Comparison of ENCODE assay signal across 11 cellular contexts in genomic region chr3:156601497-156601896, GRCh38. TPM values are rescaled to one million over a fixed set of nuclear protein-coding genes. Genes with fewer than 3 reads are reported as not detected.
DNase-seq lines count a peak whose midpoint lies in the region; ATAC-seq and TF ChIP-seq lines count a peak whose summit lies in the region.
"Had no signal": no experiment of that assay in that cellular context is flagged by ENCODE, and none has a peak within 500 bp of the region (broad histone marks: within the 10 kb centered on the region; RNA-seq: fewer than 3 reads in every experiment).

No MANE protein-coding gene starts in this region.

- H3K4me1 ChIP-seq in PC-3 (ENCODE audit: insufficient read depth, low read length) (peaks cover 30% of the 10 kb centered on the region), mesenchymal stem cell (ENCODE audit: control insufficient read depth, insufficient read depth, low read depth, low read length) (peaks cover 10% of the 10 kb centered on the region)
- H3K4me1 ChIP-seq: A549, BLaER1 had no signal

- no peak overlapping the region for H3K23ac ChIP-seq in mesenchymal stem cell (ENCODE audit: low read length in 2 of 2)

- H3K27me3 ChIP-seq in PC-3 (ENCODE audit: low read length) (no peaks in the 10 kb centered on the region), mesenchymal stem cell (ENCODE audit: control insufficient read depth in 1 of 2, insufficient read depth in 1 of 2, low read length in 2 of 2) (no peaks in the 10 kb centered on the region)
- H3K27me3 ChIP-seq: BLaER1 had no signal

- H2BK5ac ChIP-seq in mesenchymal stem cell (ENCODE audit: low read depth, low read length, poor library complexity, severe bottlenecking): no peak overlapping the region

- no peak overlapping the region for H3K4ac ChIP-seq in mesenchymal stem cell (ENCODE audit: low read depth in 1 of 2, low read length in 2 of 2)

- H3K9me2 ChIP-seq in PC-3 (replicated peaks; ENCODE audit: low read length): no peaks in the 10 kb centered on the region

- no peak overlapping the region for H2AK5ac ChIP-seq in mesenchymal stem cell (ENCODE audit: low read length, severe bottlenecking)

- no TSS peak for BruUV-seq in PC-3 (replicated peaks; lab: Mats Ljungman, UMichigan)

- no peak overlapping the region for H2BK15ac ChIP-seq in mesenchymal stem cell (ENCODE audit: low read depth, poor library complexity, severe bottlenecking)

- no peak overlapping the region for H4K8ac ChIP-seq in mesenchymal stem cell (ENCODE audit: low read length)

- H3K4me2 ChIP-seq in PC-3 (ENCODE audit: low read length) (0 out of 2 replicates have a peak overlapping the region, but pooled peaks have one; percentile 18), mesenchymal stem cell (ENCODE audit: low read length, poor library complexity, severe bottlenecking) (no peak overlapping the region)
- H3K4me2 ChIP-seq: A549, BLaER1, GM23338 had no signal

- no peaks in the 10 kb centered on the region for H4K20me1 ChIP-seq in PC-3 (ENCODE audit: low read length)
- H4K20me1 ChIP-seq: BLaER1 had no signal

- no peak for TF ChIP-seq CTCF in PC-3 (conservative IDR thresholded peaks at IDR 0.05; ENCODE audit: low read depth, low read length)

- peak; percentile 36 for DNase-seq in LHCN-M2 (ENCODE audit: low read depth)
- DNase-seq in PC-3: peak; percentile 62
- DNase-seq in mesenchymal stem cell: peak; percentile 45
- no peak for DNase-seq in NCI-H2227 (lab: John Stamatoyannopoulos, UW; ENCODE audit: unreplicated experiment)
- DNase-seq in AG08396 (ENCODE audit: low spot score): no peak
- no peak for DNase-seq in DMS114 treated with DMSO at 0.1 percent for 48 hours (lab: John Stamatoyannopoulos, UW; ENCODE audit: unreplicated experiment)
- DNase-seq: H9 had no signal

- no peak overlapping the region for H2BK12ac ChIP-seq in mesenchymal stem cell (ENCODE audit: low read length in 2 of 2)

- H3K27ac ChIP-seq in PC-3 (ENCODE audit: low read length) (no peak overlapping the region), mesenchymal stem cell (ENCODE audit: low read length, poor library complexity, severe bottlenecking) (no peak overlapping the region)
- H3K27ac ChIP-seq: BLaER1 had no signal

- H3K4me3 ChIP-seq in PC-3 (ENCODE audit: low read length) (no peak overlapping the region), mesenchymal stem cell (ENCODE audit: insufficient read depth in 1 of 2, low read depth in 1 of 2, low read length in 2 of 2) (no peak overlapping the region)
- H3K4me3 ChIP-seq: A549, BLaER1, GM12878, GM23338 had no signal

- no peak overlapping the region for H3K18ac ChIP-seq in mesenchymal stem cell (ENCODE audit: low read depth in 1 of 2, low read length in 2 of 2)

- H3K9ac ChIP-seq in PC-3 (ENCODE audit: low read length) (no peak overlapping the region), mesenchymal stem cell (ENCODE audit: low read length) (no peak overlapping the region)
- H3K9ac ChIP-seq: BLaER1 had no signal

- H2AFZ ChIP-seq in PC-3 (ENCODE audit: low read length): no peak overlapping the region
- no peak overlapping the region for H2AFZ ChIP-seq in mesenchymal stem cell (ENCODE audit: low read depth, low read length)
- H2AFZ ChIP-seq: GM23338 had no signal

- no peaks in the 10 kb centered on the region for H3F3A ChIP-seq in PC-3 (ENCODE audit: low read length, unreplicated experiment)

- ATAC-seq in PC-3: peak; percentile 76
- ATAC-seq: A549, GM23338 had no signal

- POLR2A ChIA-PET in PC-3 (lab: Charles Lee; ENCODE audit: unreplicated experiment): interaction anchor here (0.6 kb wide), 1 partner anchor 37 kb away, joined by 3 read pairs; no protein-coding TSS in a partner anchor

- H4K91ac ChIP-seq in mesenchymal stem cell (ENCODE audit: low read length): no peak overlapping the region

- intact Hi-C loops in PC-3 (cut with micrococcal nuclease): no loop called here

- H3K79me2 ChIP-seq in PC-3 (ENCODE audit: low read length): no peaks in the 10 kb centered on the region

- 0% methylated on average over 1 of the region's 3 CpGs for WGBS in mesenchymal stem cell

- CTCF ChIA-PET in PC-3 (lab: Charles Lee): no interaction called here

- H3K36me3 ChIP-seq in PC-3 (ENCODE audit: low read depth, low read length) (no peaks in the 10 kb centered on the region), mesenchymal stem cell (ENCODE audit: control insufficient read depth in 1 of 2, insufficient read depth in 2 of 2, low read depth in 1 of 2, low read length in 2 of 2) (no peaks in the 10 kb centered on the region)
- H3K36me3 ChIP-seq: BLaER1 had no signal

- peaks cover 1% of the 10 kb centered on the region for H3K79me1 ChIP-seq in mesenchymal stem cell (replicated peaks; ENCODE audit: low read length, poor library complexity, severe bottlenecking)

- H2BK120ac ChIP-seq in mesenchymal stem cell (ENCODE audit: low read depth, low read length): no peak overlapping the region

- H3K9me3 ChIP-seq in PC-3 (ENCODE audit: low read length) (no peaks in the 10 kb centered on the region), mesenchymal stem cell (ENCODE audit: control insufficient read depth, low read length) (no peaks in the 10 kb centered on the region)
- H3K9me3 ChIP-seq: A549, BLaER1 had no signal

- H3K14ac ChIP-seq in mesenchymal stem cell (ENCODE audit: low read length in 2 of 2): no peak overlapping the region

RNA-seq across cellular contexts. Expression of gene SSR3, which starts 46.6 kb away (rescaled TPM):
- total RNA-seq in LHCN-M2 (2014; rRNA removed) (491 and 647 TPM in 2 replicates), PC-3 (2014; rRNA removed) (171 and 178 TPM in 2 replicates)
- polyA plus RNA-seq in LHCN-M2 (2012): 524 TPM
- 238 TPM for polyA plus RNA-seq in mesenchymal stem cell (2013, experiment 1 of 2)
- polyA plus RNA-seq in mesenchymal stem cell (2013, experiment 2 of 2): 261 TPM

Comparison
In these comparisons a context has a peak if more than half of its experiments do, and no peak if none do; other contexts are left out.
1. DNase-seq: peak in LHCN-M2 (single experiment), PC-3 (single experiment) and mesenchymal stem cell (single experiment); none in NCI-H2227 (single experiment), AG08396 (single experiment) and DMS114 treated with DMSO at 0.1 percent for 48 hours (single experiment).